1 cellular context compared by ENCODE assay signal in genomic region chr12:59649203-59649602, GRCh38.
TF ChIP-seq lines count a peak whose summit lies in the region.

No MANE protein-coding gene starts in this region.

TF ChIP-seq in GM23338, 12 proteins besides CTCF, POLR2A, EP300 and RAD21 (continued from another document):
- TF ChIP-seq, protein P1, sequence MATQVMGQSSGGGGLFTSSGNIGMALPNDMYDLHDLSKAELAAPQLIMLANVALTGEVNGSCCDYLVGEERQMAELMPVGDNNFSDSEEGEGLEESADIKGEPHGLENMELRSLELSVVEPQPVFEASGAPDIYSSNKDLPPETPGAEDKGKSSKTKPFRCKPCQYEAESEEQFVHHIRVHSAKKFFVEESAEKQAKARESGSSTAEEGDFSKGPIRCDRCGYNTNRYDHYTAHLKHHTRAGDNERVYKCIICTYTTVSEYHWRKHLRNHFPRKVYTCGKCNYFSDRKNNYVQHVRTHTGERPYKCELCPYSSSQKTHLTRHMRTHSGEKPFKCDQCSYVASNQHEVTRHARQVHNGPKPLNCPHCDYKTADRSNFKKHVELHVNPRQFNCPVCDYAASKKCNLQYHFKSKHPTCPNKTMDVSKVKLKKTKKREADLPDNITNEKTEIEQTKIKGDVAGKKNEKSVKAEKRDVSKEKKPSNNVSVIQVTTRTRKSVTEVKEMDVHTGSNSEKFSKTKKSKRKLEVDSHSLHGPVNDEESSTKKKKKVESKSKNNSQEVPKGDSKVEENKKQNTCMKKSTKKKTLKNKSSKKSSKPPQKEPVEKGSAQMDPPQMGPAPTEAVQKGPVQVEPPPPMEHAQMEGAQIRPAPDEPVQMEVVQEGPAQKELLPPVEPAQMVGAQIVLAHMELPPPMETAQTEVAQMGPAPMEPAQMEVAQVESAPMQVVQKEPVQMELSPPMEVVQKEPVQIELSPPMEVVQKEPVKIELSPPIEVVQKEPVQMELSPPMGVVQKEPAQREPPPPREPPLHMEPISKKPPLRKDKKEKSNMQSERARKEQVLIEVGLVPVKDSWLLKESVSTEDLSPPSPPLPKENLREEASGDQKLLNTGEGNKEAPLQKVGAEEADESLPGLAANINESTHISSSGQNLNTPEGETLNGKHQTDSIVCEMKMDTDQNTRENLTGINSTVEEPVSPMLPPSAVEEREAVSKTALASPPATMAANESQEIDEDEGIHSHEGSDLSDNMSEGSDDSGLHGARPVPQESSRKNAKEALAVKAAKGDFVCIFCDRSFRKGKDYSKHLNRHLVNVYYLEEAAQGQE (IDR thresholded peaks at IDR 0.05; ENCODE audit: unreplicated experiment) = no peak
- TF ChIP-seq ZNF114 (CRISPR knock-in tag; IDR thresholded peaks at IDR 0.05) = no peak
- TF ChIP-seq JUNB (IDR thresholded peaks at IDR 0.05; ENCODE audit: unreplicated experiment) = no peak
- no peak for TF ChIP-seq CREB1 (CRISPR knock-in tag; IDR thresholded peaks at IDR 0.05; ENCODE audit: low read depth)
- TF ChIP-seq, protein P2, sequence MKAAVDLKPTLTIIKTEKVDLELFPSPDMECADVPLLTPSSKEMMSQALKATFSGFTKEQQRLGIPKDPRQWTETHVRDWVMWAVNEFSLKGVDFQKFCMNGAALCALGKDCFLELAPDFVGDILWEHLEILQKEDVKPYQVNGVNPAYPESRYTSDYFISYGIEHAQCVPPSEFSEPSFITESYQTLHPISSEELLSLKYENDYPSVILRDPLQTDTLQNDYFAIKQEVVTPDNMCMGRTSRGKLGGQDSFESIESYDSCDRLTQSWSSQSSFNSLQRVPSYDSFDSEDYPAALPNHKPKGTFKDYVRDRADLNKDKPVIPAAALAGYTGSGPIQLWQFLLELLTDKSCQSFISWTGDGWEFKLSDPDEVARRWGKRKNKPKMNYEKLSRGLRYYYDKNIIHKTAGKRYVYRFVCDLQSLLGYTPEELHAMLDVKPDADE (IDR thresholded peaks at IDR 0.05) = no peak
